Comparison of ENCODE assay signal across 8 cellular contexts in the genomic region with DNA sequence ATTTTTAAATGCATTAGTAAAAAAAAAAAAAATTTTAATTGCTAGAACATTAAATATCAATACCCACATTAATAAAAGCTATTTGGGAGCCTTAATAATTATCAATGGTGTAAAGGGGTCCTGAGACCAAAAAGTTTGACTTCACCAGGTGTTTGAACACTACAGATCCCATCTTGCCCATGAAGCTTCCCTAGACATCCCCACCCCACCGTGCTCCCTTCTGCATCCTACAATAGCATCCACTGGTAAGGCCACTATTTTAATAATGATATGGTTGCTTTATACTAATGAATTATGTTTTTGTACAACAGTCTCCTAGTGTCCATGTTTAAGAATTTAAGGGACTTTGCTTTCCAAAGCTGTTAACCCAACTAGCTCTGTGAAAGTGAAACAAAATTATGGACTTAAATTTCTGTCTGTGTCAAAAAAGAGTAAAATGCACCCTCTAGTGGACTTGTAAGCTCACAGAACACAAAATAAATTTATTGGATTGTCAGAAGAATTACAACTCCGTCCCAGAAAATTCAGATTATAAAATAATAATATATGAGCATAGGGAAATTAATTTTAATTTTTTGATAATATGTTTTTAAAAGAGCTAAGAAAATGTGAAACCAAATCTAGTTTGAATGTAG.
DNase-seq lines count a peak whose midpoint lies in the region; ATAC-seq and TF ChIP-seq lines count a peak whose summit lies in the region.

No MANE protein-coding gene starts in this region.

- H3K4me3 ChIP-seq in DND-41 (ENCODE audit: low read depth in 1 of 2, low read length in 2 of 2) (no peak overlapping the region), fibroblast of villous mesenchyme (ENCODE audit: low read depth, low read length) (no peak overlapping the region)

- no peak overlapping the region for H2AFZ ChIP-seq in DND-41 (ENCODE audit: low read depth, low read length)

- H3K4me2 ChIP-seq in DND-41 (ENCODE audit: insufficient read depth, low read length): peak overlapping the region; percentile 51; the same call in 1 of the 2 replicates

- H3K27me3 ChIP-seq in DND-41 (ENCODE audit: insufficient read depth, low read length, poor library complexity): no peaks in the 10 kb centered on the region

- H3K27ac ChIP-seq in DND-41 (ENCODE audit: low read length): no peak overlapping the region

- TF ChIP-seq CTCF in DND-41 (IDR thresholded peaks at IDR 0.05; ENCODE audit: borderline replicate concordance, extremely low read depth, low read length, poor library complexity, severe bottlenecking) (peak; percentile 67), fibroblast of villous mesenchyme (IDR thresholded peaks at IDR 0.05; ENCODE audit: insufficient read depth, low read depth, low read length) (peak; percentile 59), type B pancreatic cell (conservative IDR thresholded peaks at IDR 0.05) (peak; percentile 76)

- H3K36me3 ChIP-seq in DND-41 (ENCODE audit: insufficient read depth, low read length): no peaks in the 10 kb centered on the region

- H3K4me1 ChIP-seq in DND-41 (ENCODE audit: insufficient read depth, low read length): no peaks in the 10 kb centered on the region

- no peaks in the 10 kb centered on the region for H3K27me3 Mint-ChIP-seq in type B pancreatic cell

- H3K9me3 Mint-ChIP-seq in type B pancreatic cell: no peaks in the 10 kb centered on the region

- no peaks in the 10 kb centered on the region for H3K36me3 Mint-ChIP-seq in type B pancreatic cell

- no peaks in the 10 kb centered on the region for H3K79me2 ChIP-seq in DND-41 (ENCODE audit: insufficient read depth, low read length)

- H3K4me3 Mint-ChIP-seq in type B pancreatic cell: no peak overlapping the region

- H3K9ac ChIP-seq in DND-41 (ENCODE audit: low read depth, low read length): no peak overlapping the region

- peaks cover 14% of the 10 kb centered on the region; the same call in 1 of the 2 replicates for H4K20me1 ChIP-seq in DND-41 (ENCODE audit: insufficient read depth, low read length)

- peak; percentile 52; the same call in 1 of the 3 replicates for ATAC-seq in DND-41 (ENCODE audit: insufficient read depth, low read depth)
- ATAC-seq in HG02798 (IDR thresholded peaks at IDR 0.05; ENCODE audit: poor library complexity, unreplicated experiment): peak; percentile 44
- ATAC-seq in GM21717 (IDR thresholded peaks at IDR 0.05; ENCODE audit: unreplicated experiment): no peak

- H3K27ac Mint-ChIP-seq in type B pancreatic cell: no peak overlapping the region

- H3K9me3 ChIP-seq in DND-41 (ENCODE audit: insufficient read depth, low read length, severe bottlenecking): no peaks in the 10 kb centered on the region

- DNase-seq in DND-41 (no peak), RPMI8226 (peak; percentile 36), fibroblast of villous mesenchyme (ENCODE audit: low read depth) (peak; percentile 67), type B pancreatic cell (ENCODE audit: extremely low spot score, unreplicated experiment) (no peak), NCI-H1436 treated with DMSO at 0.1 percent for 48 hours (lab: John Stamatoyannopoulos, UW) (no peak)
- DNase-seq in activated CD4-positive, alpha-beta T cell treated with anti-CD3 and anti-CD28 coated beads for 4 hours: no peak

- peaks cover 3% of the 10 kb centered on the region for H3K4me1 Mint-ChIP-seq in type B pancreatic cell (ENCODE audit: unreplicated experiment)

Comparison
In these comparisons a context has a peak if more than half of its experiments do, and no peak if none do; other contexts are left out.
1. DNase-seq: peak in RPMI8226 (single experiment) and fibroblast of villous mesenchyme (single experiment); none in DND-41 (single experiment), type B pancreatic cell (single experiment), activated CD4-positive, alpha-beta T cell treated with anti-CD3 and anti-CD28 coated beads for 4 hours (0 of 2) and NCI-H1436 treated with DMSO at 0.1 percent for 48 hours (single experiment).
2. Peak in every context shown above with its lines, with median percentiles within 50 percentile points of each other: CTCF ChIP-seq.